In the genomic region with DNA sequence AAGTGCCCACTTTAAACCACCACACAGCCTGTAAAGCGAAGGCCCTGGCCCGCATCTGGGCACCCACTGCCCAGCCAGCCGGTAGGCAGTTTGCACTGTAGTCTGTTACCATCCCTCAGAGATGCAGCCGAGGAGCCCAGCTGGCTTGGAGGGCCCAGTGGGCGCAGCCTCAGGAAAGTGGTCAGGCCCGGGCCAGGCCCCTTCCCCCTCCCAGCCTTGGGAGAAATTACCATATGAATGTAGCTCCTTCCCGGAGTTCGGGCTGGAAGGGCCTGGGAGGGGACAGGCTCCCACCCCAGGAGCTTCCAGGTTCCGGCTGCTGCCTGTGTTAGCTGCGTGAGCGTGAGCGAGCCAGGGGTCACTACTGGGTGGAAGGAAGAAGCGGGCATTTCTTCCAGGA, we compare ENCODE assay signal across 8 cellular contexts.
DNase-seq lines count a peak whose midpoint lies in the region; ATAC-seq and TF ChIP-seq lines count a peak whose summit lies in the region.

No MANE protein-coding gene starts in this region.

- no peak overlapping the region for H4K5ac ChIP-seq in H9 (ENCODE audit: insufficient read length, low read depth, low read length)

- TF ChIP-seq CTCF in H9 (conservative IDR thresholded peaks at IDR 0.05) (no peak), ascending aorta (IDR thresholded peaks at IDR 0.05) (no peak)

- no CpG with 5 or more reads among the region's 13 CpGs for WGBS in H9 (ENCODE audit: extremely low coverage, insufficient read length, low lambda C conversion rate)

- no peak overlapping the region for H3K27ac ChIP-seq in H9 (ENCODE audit: insufficient read length, low read depth, low read length)
- no peak overlapping the region for H3K27ac ChIP-seq in ascending aorta

- peak overlapping the region; percentile 71 to 84 for H3K4me3 Mint-ChIP-seq in H9
- H3K4me3 Mint-ChIP-seq in activated CD8-positive, alpha-beta T cell treated with anti-CD3 and anti-CD28 coated beads, Interleukin-2, amount 10 ng/mL, durations not matched to agents 7 days and 5 days: peak overlapping the region; percentile 63

- H3K56ac ChIP-seq in H9 (ENCODE audit: insufficient read length, low read depth, low read length): no peak overlapping the region

- H2BK120ac ChIP-seq in H9 (ENCODE audit: low read depth, low read length, poor library complexity, severe bottlenecking): no peak overlapping the region

- peaks cover 24% of the 10 kb centered on the region; the same call in 1 of the 2 replicates for H3K79me2 ChIP-seq in H9 (ENCODE audit: insufficient read depth, low read length)

- H4K91ac ChIP-seq in H9 (ENCODE audit: insufficient read length, low read depth, low read length): no peak overlapping the region

- peaks cover 60 to 68% of the 10 kb centered on the region in 2 experiments for H3K4me1 Mint-ChIP-seq in H9
- peaks cover 91% of the 10 kb centered on the region for H3K4me1 Mint-ChIP-seq in activated CD8-positive, alpha-beta T cell treated with anti-CD3 and anti-CD28 coated beads, Interleukin-2, amount 10 ng/mL, durations not matched to agents 7 days and 5 days (ENCODE audit: low read depth)

- H3K18ac ChIP-seq in H9 (ENCODE audit: insufficient read length, low read depth, low read length): no peak overlapping the region

- H3K9ac ChIP-seq in H9 (ENCODE audit: extremely low read depth, insufficient read length, low read length): no peak overlapping the region

- H3K23ac ChIP-seq in H9 (ENCODE audit: insufficient read length, low read depth, low read length): no peak overlapping the region

- DNase-seq in H9: peak; percentile 96
- DNase-seq in activated CD8-positive, alpha-beta T cell treated with anti-CD3 and anti-CD28 coated beads, Interleukin-2, amount 10 ng/mL, durations not matched to agents 7 days and 5 days: no peak
- peak; percentile 72 for DNase-seq in iPS DF 19.7 (ENCODE audit: low read depth, low spot score)
- peak; percentile 65 for DNase-seq in sciatic nerve (ENCODE audit: low spot score)
- no peak for DNase-seq in middle frontal gyrus (ENCODE audit: extremely low spot score, low spot score)
- DNase-seq in ascending aorta (ENCODE audit: low spot score in 2 of 2): no peak
- DNase-seq in kidney tubule cell (ENCODE audit: low spot score): no peak

- no peak overlapping the region for H3K4me3 ChIP-seq in ascending aorta

- no peak overlapping the region for H2BK5ac ChIP-seq in H9 (ENCODE audit: insufficient read length, low read length)

- peak overlapping the region; percentile 98 to 100 (median 99) for H3K27ac Mint-ChIP-seq in H9
- peak overlapping the region; percentile 91 for H3K27ac Mint-ChIP-seq in activated CD8-positive, alpha-beta T cell treated with anti-CD3 and anti-CD28 coated beads, Interleukin-2, amount 10 ng/mL, durations not matched to agents 7 days and 5 days

- intact Hi-C loops in sciatic nerve (cut with DNase I) (no loop called here), ascending aorta (cut with DNase I) (no loop called here)

- POLR2A ChIA-PET in activated CD8-positive, alpha-beta T cell treated with anti-CD3 and anti-CD28 coated beads, Interleukin-2, amount 10 ng/mL, durations not matched to agents 7 days and 5 days (lab: Charles Lee): interaction anchor here (0.6 to 2.5 kb wide), 12 partner anchors 8 to 134 kb away, joined by 3 to 15 read pairs (median 4); no protein-coding TSS in a partner anchor

- H3K36me3 Mint-ChIP-seq in H9 (ENCODE audit: insufficient read depth in 1 of 3, low read depth in 3 of 3): peaks cover 19 to 41% (median 39%) of the 10 kb centered on the region in 3 experiments
- peaks cover 82% of the 10 kb centered on the region for H3K36me3 Mint-ChIP-seq in activated CD8-positive, alpha-beta T cell treated with anti-CD3 and anti-CD28 coated beads, Interleukin-2, amount 10 ng/mL, durations not matched to agents 7 days and 5 days (ENCODE audit: low read depth)

- no peak overlapping the region for H2BK15ac ChIP-seq in H9 (ENCODE audit: low read depth, low read length)

- H3K4ac ChIP-seq in H9 (ENCODE audit: low read depth, low read length): no peak overlapping the region

- no peaks in the 10 kb centered on the region for H4K20me1 ChIP-seq in H9 (ENCODE audit: control insufficient read depth, insufficient read depth, insufficient read length)

- H3K9me3 ChIP-seq in H9 (ENCODE audit: control insufficient read depth, low read depth, low read length): no peaks in the 10 kb centered on the region
- H3K9me3 ChIP-seq in ascending aorta: no peaks in the 10 kb centered on the region

- H3K27me3 ChIP-seq in H9 (ENCODE audit: insufficient read depth, low read length): no peaks in the 10 kb centered on the region
- H3K27me3 ChIP-seq in ascending aorta: no peaks in the 10 kb centered on the region

- peaks cover 4% of the 10 kb centered on the region for H3K79me1 ChIP-seq in H9 (ENCODE audit: insufficient read depth, low read depth, low read length, poor library complexity, severe bottlenecking)

- H4K8ac ChIP-seq in H9 (replicated peaks; ENCODE audit: insufficient read length, low read depth, low read length): no peak overlapping the region

- H2BK20ac ChIP-seq in H9 (ENCODE audit: low read depth, low read length, poor library complexity, severe bottlenecking): no peak overlapping the region

- H3K9me3 Mint-ChIP-seq in H9: no peaks in the 10 kb centered on the region; a peak in 2 of 5 replicates
- H3K9me3 Mint-ChIP-seq in activated CD8-positive, alpha-beta T cell treated with anti-CD3 and anti-CD28 coated beads, Interleukin-2, amount 10 ng/mL, durations not matched to agents 7 days and 5 days (ENCODE audit: insufficient read depth): no peaks in the 10 kb centered on the region

- H3K23me2 ChIP-seq in H9 (ENCODE audit: insufficient read length, low read depth, low read length, poor library complexity, severe bottlenecking): no peaks in the 10 kb centered on the region

- H2AFZ ChIP-seq in H9 (ENCODE audit: low read length): no peak overlapping the region

- no peak overlapping the region for H3K14ac ChIP-seq in H9 (ENCODE audit: insufficient read depth, low read length)

- no peak overlapping the region for H2AK5ac ChIP-seq in H9 (ENCODE audit: insufficient read length, low read length)

- CTCF ChIA-PET in activated CD8-positive, alpha-beta T cell treated with anti-CD3 and anti-CD28 coated beads, Interleukin-2, amount 10 ng/mL, durations not matched to agents 7 days and 5 days (lab: Charles Lee): interaction anchor here (0.6 to 1.9 kb wide), 12 partner anchors 12 to 553 kb away, joined by 3 to 10 read pairs (median 3); no protein-coding TSS in a partner anchor

- no peak overlapping the region for H3T11ph ChIP-seq in H9 (ENCODE audit: low read length)

- H2BK12ac ChIP-seq in H9 (ENCODE audit: insufficient read length, low read depth, low read length): no peak overlapping the region

- ATAC-seq in activated CD8-positive, alpha-beta T cell treated with anti-CD3 and anti-CD28 coated beads, Interleukin-2, amount 10 ng/mL, durations not matched to agents 7 days and 5 days: peak; percentile 10
- ATAC-seq in sciatic nerve (peak; percentile 44), GM19395 (IDR thresholded peaks at IDR 0.05; ENCODE audit: unreplicated experiment) (no peak)

- no peaks in the 10 kb centered on the region for H3K36me3 ChIP-seq in ascending aorta

- peak overlapping the region; percentile 50 for H3K4me2 ChIP-seq in H9 (ENCODE audit: insufficient read depth, insufficient read length, low read length)

- peaks cover 12% of the 10 kb centered on the region; the same call in 1 of the 2 replicates for H3K4me1 ChIP-seq in H9 (ENCODE audit: insufficient read depth, low read length)
- peaks cover under 1 to 4% of the 10 kb centered on the region in 2 donors for H3K4me1 ChIP-seq in ascending aorta

- H3K27me3 Mint-ChIP-seq in H9 (ENCODE audit: low read depth): no peaks in the 10 kb centered on the region
- no peaks in the 10 kb centered on the region for H3K27me3 Mint-ChIP-seq in activated CD8-positive, alpha-beta T cell treated with anti-CD3 and anti-CD28 coated beads, Interleukin-2, amount 10 ng/mL, durations not matched to agents 7 days and 5 days (ENCODE audit: low read depth)

Comparison
In these comparisons a context has a peak if more than half of its experiments do, and no peak if none do; other contexts are left out.
1. DNase-seq: peak in H9 (single experiment), iPS DF 19.7 (single experiment) and sciatic nerve (single experiment); none in activated CD8-positive, alpha-beta T cell treated with anti-CD3 and anti-CD28 coated beads, Interleukin-2, amount 10 ng/mL, durations not matched to agents 7 days and 5 days (single experiment), middle frontal gyrus (single experiment), ascending aorta (0 of 2) and kidney tubule cell (single experiment).